24 cellular contexts compared by ENCODE assay signal in genomic region chr9:114341152-114341830, GRCh38. TPM values are rescaled to one million over a fixed set of nuclear protein-coding genes. Genes with fewer than 3 reads are reported as not detected.
DNase-seq lines count a peak whose midpoint lies in the region; ATAC-seq and TF ChIP-seq lines count a peak whose summit lies in the region.
"Had no signal": no experiment of that assay in that cellular context is flagged by ENCODE, and none has a peak within 500 bp of the region (broad histone marks: within the 10 kb centered on the region; RNA-seq: fewer than 3 reads in every experiment).

No MANE protein-coding gene starts in this region.

- POLR2A ChIA-PET in naive thymus-derived CD4-positive, alpha-beta T cell (lab: Charles Lee) = interaction anchor here (1.0 to 1.8 kb wide), 3 partner anchors 10 to 27 kb away, joined by 3 to 6 read pairs (median 3); no protein-coding TSS in a partner anchor

- peaks cover 0 to 5% (median under 1%) of the 10 kb centered on the region in 7 donors for H3K9me3 Mint-ChIP-seq in CD14-positive monocyte
- no peaks in the 10 kb centered on the region for H3K9me3 Mint-ChIP-seq in activated naive CD8-positive, alpha-beta T cell (ENCODE audit: low read depth)
- H3K9me3 Mint-ChIP-seq in naive thymus-derived CD4-positive, alpha-beta T cell = no peaks in the 10 kb centered on the region
- H3K9me3 Mint-ChIP-seq: activated CD4-positive, alpha-beta T cell treated with anti-CD3 and anti-CD28 coated beads, Interleukin-2, amount 10 ng/mL, durations not matched to agents 24 days and 14 days; GM23338 had no signal

- intact Hi-C loops in CD14-positive monocyte (cut with micrococcal nuclease) = loop anchor here (10.0 kb wide), 3 partner anchors 54 to 314 kb away; partner anchors contain the start of gene TEX53 (in 1 of the 2)
- intact Hi-C loops in naive thymus-derived CD4-positive, alpha-beta T cell (cut with micrococcal nuclease) = no loop called here

- DNase-seq in CD14-positive monocyte (ENCODE audit: low spot score) = no peak
- DNase-seq in naive thymus-derived CD4-positive, alpha-beta T cell = no peak
- DNase-seq in DMS 273 treated with DMSO at 0.1 percent for 48 hours (lab: John Stamatoyannopoulos, UW) = no peak
- no peak for DNase-seq in stimulated activated CD4-positive, alpha-beta T cell treated with anti-CD3 and anti-CD28 coated beads, Interleukin-15, amount 100 ng/mL, for 24 hours
- DNase-seq: activated CD4-positive, alpha-beta T cell treated with anti-CD3 and anti-CD28 coated beads, Interleukin-2, amount 10 ng/mL, durations not matched to agents 24 days and 14 days; activated T-cell treated with anti-CD3 and anti-CD28 coated beads for 4 hours; amniotic stem cell; COR-L47; esophagus squamous epithelium; Karpas-422; NCI-H1048; NCI-H2029; NCI-H345; retina; thyroid gland had no signal

- no peak for ATAC-seq in naive thymus-derived CD4-positive, alpha-beta T cell
- ATAC-seq in GM18519 (IDR thresholded peaks at IDR 0.05; ENCODE audit: low FRiP score, unreplicated experiment) = no peak
- ATAC-seq: GM23338, Panc1 had no signal

- peak overlapping the region; percentile 37 for H3K27ac ChIP-seq in naive thymus-derived CD4-positive, alpha-beta T cell (ENCODE audit: low read depth, low read length)
- H3K27ac ChIP-seq: cardiac muscle cell, esophagus squamous epithelium, SK-N-MC, thyroid gland had no signal

- H3K36me3 ChIP-seq in naive thymus-derived CD4-positive, alpha-beta T cell (ENCODE audit: control insufficient read depth in 2 of 3, insufficient read depth in 3 of 3, low read length in 3 of 3) = peaks cover 49 to 97% (median 82%) of the 10 kb centered on the region in 3 experiments

- peaks cover 94 to 99% of the 10 kb centered on the region in 2 donors for H3K36me3 Mint-ChIP-seq in CD14-positive monocyte
- peaks cover 11% of the 10 kb centered on the region for H3K36me3 Mint-ChIP-seq in activated naive CD8-positive, alpha-beta T cell
- peaks cover 4 to 65% (median 28%) of the 10 kb centered on the region in 5 donors for H3K36me3 Mint-ChIP-seq in naive thymus-derived CD4-positive, alpha-beta T cell

- peak; percentile 4 for TF ChIP-seq POLR2A in GM15510 (IDR thresholded peaks at IDR 0.05; ENCODE audit: borderline replicate concordance, extremely low read depth, insufficient read length)

- H3K27me3 ChIP-seq in naive thymus-derived CD4-positive, alpha-beta T cell (ENCODE audit: control insufficient read depth in 2 of 2, insufficient read depth in 2 of 2, low read length in 2 of 2) = no peaks in the 10 kb centered on the region
- H3K27me3 ChIP-seq: cardiac muscle cell, esophagus squamous epithelium, thyroid gland had no signal

- no peak overlapping the region for H3K4me3 ChIP-seq in naive thymus-derived CD4-positive, alpha-beta T cell (ENCODE audit: low read length)
- H3K4me3 ChIP-seq: cardiac muscle cell, esophagus squamous epithelium, GM23338, SK-N-MC, thyroid gland had no signal

- no peak for TF ChIP-seq CTCF in CD14-positive monocyte (IDR thresholded peaks at IDR 0.05)

- CTCF ChIA-PET in naive thymus-derived CD4-positive, alpha-beta T cell (lab: Charles Lee) = interaction anchor here (0.6 to 3.4 kb wide), 2 partner anchors 53 to 277 kb away, joined by 3 to 10 read pairs; no protein-coding TSS in a partner anchor

- H3K9me3 ChIP-seq in naive thymus-derived CD4-positive, alpha-beta T cell (ENCODE audit: control insufficient read depth in 2 of 3, low read length in 3 of 3) = no peaks in the 10 kb centered on the region
- H3K9me3 ChIP-seq: esophagus squamous epithelium, thyroid gland had no signal

- peaks cover 24% of the 10 kb centered on the region for H3K4me1 Mint-ChIP-seq in CD14-positive monocyte
- peaks cover 18% of the 10 kb centered on the region for H3K4me1 Mint-ChIP-seq in activated naive CD8-positive, alpha-beta T cell (ENCODE audit: low read depth)
- H3K4me1 Mint-ChIP-seq in naive thymus-derived CD4-positive, alpha-beta T cell = peaks cover 8 to 42% (median 20%) of the 10 kb centered on the region in 7 donors
- H3K4me1 Mint-ChIP-seq: GM23338, mesothelial cell of epicardium had no signal

- H3K27ac Mint-ChIP-seq in CD14-positive monocyte = peak overlapping the region; percentile 42 to 91 (median 82)
- peak overlapping the region; percentile 88 for H3K27ac Mint-ChIP-seq in activated naive CD8-positive, alpha-beta T cell
- peak overlapping the region in 8 of 9 donors; percentile 10 to 83 (median 52) for H3K27ac Mint-ChIP-seq in naive thymus-derived CD4-positive, alpha-beta T cell
- H3K27ac Mint-ChIP-seq: GM23338, mesothelial cell of epicardium had no signal

- no peaks in the 10 kb centered on the region for H3K4me1 ChIP-seq in naive thymus-derived CD4-positive, alpha-beta T cell (ENCODE audit: control insufficient read depth in 2 of 2, insufficient read depth in 2 of 2, low read length in 2 of 2)
- H3K4me1 ChIP-seq: thyroid gland had no signal

- no peak overlapping the region for H3K4me3 Mint-ChIP-seq in CD14-positive monocyte
- no peak overlapping the region for H3K4me3 Mint-ChIP-seq in activated naive CD8-positive, alpha-beta T cell
- peak overlapping the region in 1 of 10 donors; percentile 58 for H3K4me3 Mint-ChIP-seq in naive thymus-derived CD4-positive, alpha-beta T cell
- H3K4me3 Mint-ChIP-seq: activated CD4-positive, alpha-beta T cell treated with anti-CD3 and anti-CD28 coated beads, Interleukin-2, amount 10 ng/mL, durations not matched to agents 24 days and 14 days; GM23338; mesothelial cell of epicardium had no signal

- H3K27me3 Mint-ChIP-seq in CD14-positive monocyte (ENCODE audit: low read depth in 3 of 3) = peaks cover 0 to 2% (median 0%) of the 10 kb centered on the region in 3 donors
- H3K27me3 Mint-ChIP-seq in activated naive CD8-positive, alpha-beta T cell = no peaks in the 10 kb centered on the region
- H3K27me3 Mint-ChIP-seq in naive thymus-derived CD4-positive, alpha-beta T cell = no peaks in the 10 kb centered on the region
- H3K27me3 Mint-ChIP-seq: activated CD4-positive, alpha-beta T cell treated with anti-CD3 and anti-CD28 coated beads, Interleukin-2, amount 10 ng/mL, durations not matched to agents 24 days and 14 days had no signal

RNA-seq across cellular contexts. Expression of gene ORM2, which starts 11.6 kb away (rescaled TPM):
- polyA plus RNA-seq in CD14-positive monocyte = under 1 TPM in 1 of 2 donors, not detected in 1; 0.30 TPM
- not detected for total RNA-seq in naive thymus-derived CD4-positive, alpha-beta T cell
- polyA plus RNA-seq in naive thymus-derived CD4-positive, alpha-beta T cell = not detected
- total RNA-seq: activated CD4-positive, alpha-beta T cell treated with anti-CD3 and anti-CD28 coated beads, Interleukin-2, amount 10 ng/mL, durations not matched to agents 24 days and 14 days; cardiac muscle cell; Daoy; esophagus squamous epithelium; mesothelial cell of epicardium; thyroid gland had no signal
- polyA plus RNA-seq: cardiac muscle cell had no signal

RNA-seq across cellular contexts. Expression of gene ORM1, which starts 18.4 kb away (rescaled TPM):
- 1 to 10 TPM; 2.2 to 2.8 TPM for polyA plus RNA-seq in CD14-positive monocyte
- under 1 TPM in 1 of 5 experiments, not detected in 4; 0.29 TPM for total RNA-seq in naive thymus-derived CD4-positive, alpha-beta T cell
- not detected for polyA plus RNA-seq in naive thymus-derived CD4-positive, alpha-beta T cell
- total RNA-seq: activated CD4-positive, alpha-beta T cell treated with anti-CD3 and anti-CD28 coated beads, Interleukin-2, amount 10 ng/mL, durations not matched to agents 24 days and 14 days; cardiac muscle cell; Daoy; GM23338; mesothelial cell of epicardium; thyroid gland had no signal
- polyA plus RNA-seq: GM23338 had no signal

RNA-seq across cellular contexts. Expression of gene AKNA, which starts 46.5 kb away (rescaled TPM):
- 1 to 10 TPM; 3.3 to 7.3 TPM for polyA plus RNA-seq in CD14-positive monocyte
- total RNA-seq in naive thymus-derived CD4-positive, alpha-beta T cell = 100 to 1,000 TPM; 276 to 403 (median 375) TPM
- polyA plus RNA-seq in naive thymus-derived CD4-positive, alpha-beta T cell = 10 to 100 TPM; 20.5 to 39.6 TPM

Comparison
In these comparisons a context has a peak if more than half of its experiments do, and no peak if none do; other contexts are left out.
1. intact Hi-C loops: an anchor here in CD14-positive monocyte (10.0 kb wide); none called in naive thymus-derived CD4-positive, alpha-beta T cell.